ENCODE assay signal across 16 cellular contexts in genomic region chr9:124389146-124389939, GRCh38. TPM values are rescaled to one million over a fixed set of nuclear protein-coding genes. Genes with fewer than 3 reads are reported as not detected.
DNase-seq lines count a peak whose midpoint lies in the region; ATAC-seq, FAIRE-seq and TF ChIP-seq lines count a peak whose summit lies in the region.
"Had no signal": no experiment of that assay in that cellular context is flagged by ENCODE, and none has a peak within 500 bp of the region (broad histone marks: within the 10 kb centered on the region; RNA-seq: fewer than 3 reads in every experiment).

No MANE protein-coding gene starts in this region.

- H3K27ac ChIP-seq in astrocyte (ENCODE audit: low read depth, low read length), result no peak overlapping the region
- no peak overlapping the region for H3K27ac ChIP-seq in trophoblast cell (ENCODE audit: low read depth, low read length)
- H3K27ac ChIP-seq in gastroesophageal sphincter, result no peak overlapping the region
- no peak overlapping the region for H3K27ac ChIP-seq in spleen
- no peak overlapping the region for H3K27ac ChIP-seq in Karpas-422 (ENCODE audit: low read length)
- H3K27ac ChIP-seq: body of pancreas had no signal

- TF ChIP-seq POLR2A in gastroesophageal sphincter (IDR thresholded peaks at IDR 0.05) (no peak), spleen (IDR thresholded peaks at IDR 0.05) (no peak)

- no peak for FAIRE-seq in astrocyte (lab: Jason Lieb, UNC)

- H3K23ac ChIP-seq in trophoblast cell (ENCODE audit: low read length), result peak overlapping the region; percentile 14

- peaks cover 63% of the 10 kb centered on the region for H3K4me1 Mint-ChIP-seq in astrocyte (ENCODE audit: low read depth, unreplicated experiment)

- peak overlapping the region; percentile 49 for H3K4ac ChIP-seq in trophoblast cell (ENCODE audit: low read depth, low read length)

- H3K9ac ChIP-seq in astrocyte (ENCODE audit: low read length) (no peak overlapping the region), trophoblast cell (ENCODE audit: low read length) (no peak overlapping the region), Karpas-422 (ENCODE audit: low read length) (no peak overlapping the region)

- H2BK12ac ChIP-seq in trophoblast cell (ENCODE audit: low read length), result no peak overlapping the region

- H4K20me1 ChIP-seq in astrocyte (ENCODE audit: insufficient read depth, low read length), result peaks cover 99% of the 10 kb centered on the region
- no peaks in the 10 kb centered on the region for H4K20me1 ChIP-seq in Karpas-422 (ENCODE audit: insufficient read depth, low read depth, low read length)

- H3K79me2 ChIP-seq in astrocyte (ENCODE audit: insufficient read depth, low read length), result peaks cover 89% of the 10 kb centered on the region
- peaks cover 6% of the 10 kb centered on the region for H3K79me2 ChIP-seq in trophoblast cell (ENCODE audit: control insufficient read depth, insufficient read depth, low read length, poor library complexity)
- peaks cover 100% of the 10 kb centered on the region for H3K79me2 ChIP-seq in Karpas-422 (ENCODE audit: low read length)

- H3K4me3 ChIP-seq in astrocyte (ENCODE audit: insufficient read depth, low read depth, low read length) (no peak overlapping the region), trophoblast cell (ENCODE audit: low read depth, low read length) (no peak overlapping the region), gastroesophageal sphincter (no peak overlapping the region), spleen (no peak overlapping the region), Karpas-422 (ENCODE audit: low read length) (no peak overlapping the region)
- H3K4me3 ChIP-seq: body of pancreas, dorsolateral prefrontal cortex, lung had no signal

- H2BK120ac ChIP-seq in trophoblast cell (ENCODE audit: insufficient read depth, low read length, poor library complexity), result no peak overlapping the region

- H3K4me1 ChIP-seq in astrocyte (ENCODE audit: insufficient read depth, low read length) (peaks cover 39% of the 10 kb centered on the region), trophoblast cell (ENCODE audit: control insufficient read depth in 1 of 2, insufficient read depth in 2 of 2, low read length in 2 of 2) (peaks cover 10 to 12% of the 10 kb centered on the region in 2 experiments), gastroesophageal sphincter (peaks cover 0 to 71% (median 13%) of the 10 kb centered on the region in 3 donors), spleen (peaks cover 3 to 93% (median 67%) of the 10 kb centered on the region in 6 donors), Karpas-422 (ENCODE audit: low read length) (peaks cover 35% of the 10 kb centered on the region)

- H3K79me1 ChIP-seq in trophoblast cell (ENCODE audit: low read length), result no peaks in the 10 kb centered on the region

- no peaks in the 10 kb centered on the region for H3K9me2 ChIP-seq in Karpas-422 (replicated peaks; ENCODE audit: insufficient read depth, low read length)

- H3K4me2 ChIP-seq in astrocyte (ENCODE audit: low read length), result no peak overlapping the region
- H3K4me2 ChIP-seq in trophoblast cell (ENCODE audit: low read length), result no peak overlapping the region
- no peak overlapping the region for H3K4me2 ChIP-seq in Karpas-422 (ENCODE audit: low read depth, low read length, poor library complexity, severe bottlenecking)

- H2BK5ac ChIP-seq in trophoblast cell (ENCODE audit: low read depth, low read length, poor library complexity), result no peak overlapping the region

- H3K18ac ChIP-seq in trophoblast cell (ENCODE audit: low read length), result no peak overlapping the region

- no peak overlapping the region for H4K91ac ChIP-seq in trophoblast cell (ENCODE audit: low read depth, low read length)

- H3K36me3 ChIP-seq in astrocyte (ENCODE audit: insufficient read depth, low read length), result peaks cover 10% of the 10 kb centered on the region
- peaks cover 7 to 9% of the 10 kb centered on the region in 2 experiments for H3K36me3 ChIP-seq in trophoblast cell (ENCODE audit: control insufficient read depth in 1 of 2, insufficient read depth in 2 of 2, low read length in 2 of 2)
- peaks cover 0 to 10% of the 10 kb centered on the region in 2 donors for H3K36me3 ChIP-seq in gastroesophageal sphincter
- H3K36me3 ChIP-seq in spleen, result peaks cover 0 to 30% (median 6%) of the 10 kb centered on the region in 6 donors
- peaks cover 9% of the 10 kb centered on the region; the same call in 1 of the 2 replicates for H3K36me3 ChIP-seq in Karpas-422 (ENCODE audit: insufficient read depth, low read length)

- H3K27me3 Mint-ChIP-seq in astrocyte (ENCODE audit: low read depth, unreplicated experiment), result no peaks in the 10 kb centered on the region
- H3K27me3 Mint-ChIP-seq: stimulated activated naive CD8-positive, alpha-beta T cell treated with anti-CD3 and anti-CD28 coated beads, Interleukin-15, Interleukin-2, amounts not matched to agents 100 ng/mL and 50 ng/mL, for 24 hours had no signal

- H3K9me3 ChIP-seq in astrocyte (ENCODE audit: insufficient read depth, low read depth, low read length), result no peaks in the 10 kb centered on the region
- H3K9me3 ChIP-seq in trophoblast cell (ENCODE audit: insufficient read depth, low read depth, low read length), result no peaks in the 10 kb centered on the region
- no peaks in the 10 kb centered on the region for H3K9me3 ChIP-seq in gastroesophageal sphincter
- no peaks in the 10 kb centered on the region for H3K9me3 ChIP-seq in spleen
- no peaks in the 10 kb centered on the region for H3K9me3 ChIP-seq in Karpas-422 (ENCODE audit: low read length)
- H3K9me3 ChIP-seq: body of pancreas had no signal

- no peak overlapping the region for H4K12ac ChIP-seq in trophoblast cell (ENCODE audit: low read depth, low read length)

- no peaks in the 10 kb centered on the region for H3K27me3 ChIP-seq in astrocyte (ENCODE audit: insufficient read depth, low read length)
- no peaks in the 10 kb centered on the region for H3K27me3 ChIP-seq in trophoblast cell (ENCODE audit: insufficient read depth, low read length)
- no peaks in the 10 kb centered on the region for H3K27me3 ChIP-seq in gastroesophageal sphincter
- no peaks in the 10 kb centered on the region for H3K27me3 ChIP-seq in spleen (replicated peaks in 1 of 7)
- H3K27me3 ChIP-seq in Karpas-422 (ENCODE audit: low read length), result no peaks in the 10 kb centered on the region
- H3K27me3 ChIP-seq: body of pancreas, dorsolateral prefrontal cortex had no signal

- peak overlapping the region; percentile 57 for H3K4me3 Mint-ChIP-seq in astrocyte (ENCODE audit: unreplicated experiment)
- H3K4me3 Mint-ChIP-seq: stimulated activated naive CD8-positive, alpha-beta T cell treated with anti-CD3 and anti-CD28 coated beads, Interleukin-15, Interleukin-2, amounts not matched to agents 100 ng/mL and 50 ng/mL, for 24 hours had no signal

- H2AFZ ChIP-seq in astrocyte (ENCODE audit: low read depth, low read length) (no peak overlapping the region), trophoblast cell (ENCODE audit: insufficient read depth, low read length, poor library complexity) (no peak overlapping the region), Karpas-422 (ENCODE audit: low read length) (no peak overlapping the region)

- DNase-seq in NCI-H2081 (lab: John Stamatoyannopoulos, UW), result peak; percentile 12 to 34
- no peak for DNase-seq in NCI-H2081 treated with DMSO at 0.1 percent for 48 hours (lab: John Stamatoyannopoulos, UW)
- DNase-seq in NCI-H2029 treated with DMSO at 0.1 percent for 48 hours (lab: John Stamatoyannopoulos, UW), result peak; percentile 82
- DNase-seq in astrocyte (ENCODE audit: low read depth), result no peak
- no peak for DNase-seq in trophoblast cell
- no peak for DNase-seq in spleen
- DNase-seq in Karpas-422, result no peak
- DNase-seq: activated CD4-positive, alpha-beta T cell treated with anti-CD3 and anti-CD28 coated beads, Interleukin-2, amount 50 U/mL, for 4 hours; activated effector memory CD4-positive, alpha-beta T cell treated with anti-CD3 and anti-CD28 coated beads, Interleukin-2, amount 50 U/mL, for 16 hours; dorsolateral prefrontal cortex; NCI-H524 treated with DMSO at 0.1 percent for 48 hours; T1000 had no signal

- no peak overlapping the region for H2AK5ac ChIP-seq in trophoblast cell (ENCODE audit: low read length)

- H3K36me3 Mint-ChIP-seq in astrocyte (ENCODE audit: low read depth, unreplicated experiment), result peaks cover 3% of the 10 kb centered on the region

- no peak for ATAC-seq in gastroesophageal sphincter
- ATAC-seq: body of pancreas had no signal

- no peaks in the 10 kb centered on the region for H3K9me3 Mint-ChIP-seq in astrocyte (ENCODE audit: unreplicated experiment)
- H3K9me3 Mint-ChIP-seq: stimulated activated naive CD8-positive, alpha-beta T cell treated with anti-CD3 and anti-CD28 coated beads, Interleukin-15, Interleukin-2, amounts not matched to agents 100 ng/mL and 50 ng/mL, for 24 hours had no signal

- TF ChIP-seq EP300 in gastroesophageal sphincter (IDR thresholded peaks at IDR 0.05), result no peak

- intact Hi-C loops in spleen (cut with DNase I; ENCODE audit: low total_unique reads), result no loop called here

- no peak overlapping the region for H3K14ac ChIP-seq in trophoblast cell (ENCODE audit: low read length)

- no CpG with 5 or more reads among the region's 7 CpGs for WGBS in trophoblast cell (ENCODE audit: extremely low coverage, insufficient coverage, insufficient read length)
- 71 to 85% methylated on average over 3 of the region's 7 CpGs for WGBS in gastroesophageal sphincter (ENCODE audit: low coverage in 1 of 2), 2 donors
- 77 to 93% (median 90%) methylated on average over 7 of the region's 7 CpGs for WGBS in spleen, 5 donors

- no peak overlapping the region for H4K8ac ChIP-seq in trophoblast cell (ENCODE audit: low read depth, low read length)

- H3K27ac Mint-ChIP-seq in astrocyte (ENCODE audit: unreplicated experiment), result peak overlapping the region; percentile 53

- TF ChIP-seq CTCF in astrocyte (IDR thresholded peaks at IDR 0.05; ENCODE audit: insufficient read depth, low read depth, low read length) (no peak), gastroesophageal sphincter (IDR thresholded peaks at IDR 0.05) (no peak), spleen (IDR thresholded peaks at IDR 0.05 in 8 of 11, conservative IDR thresholded peaks at IDR 0.05 in 3 of 11) (no peak)

RNA-seq across cellular contexts. Expression of gene PSMB7, which starts 25.9 kb away (rescaled TPM):
- 174 and 183 TPM in 2 replicates for total RNA-seq in astrocyte
- 285 and 290 TPM in 2 replicates for polyA plus RNA-seq in trophoblast cell (2013)
- 100 to 1,000 TPM; 116 to 152 (median 144) TPM for total RNA-seq in gastroesophageal sphincter
- 100 to 1,000 TPM in 3 of 7 donors, 10 to 100 TPM in 4; 71.3 to 123 (median 82.6) TPM for total RNA-seq in spleen
- polyA plus RNA-seq in spleen, result 100 to 1,000 TPM; 113 to 143 (median 115) TPM
- total RNA-seq in Karpas-422 (2014; rRNA removed; shearing (Covaris generic); ENCODE audit: low replicate concordance), result 119 and 125 TPM in 2 replicates

Comparison
In these comparisons a context has a peak if more than half of its experiments do, and no peak if none do; other contexts are left out.
1. DNase-seq: peak in NCI-H2081 (2 of 2) and NCI-H2029 treated with DMSO at 0.1 percent for 48 hours (single experiment); none in NCI-H2081 treated with DMSO at 0.1 percent for 48 hours (single experiment), astrocyte (single experiment), trophoblast cell (0 of 2), spleen (single experiment) and Karpas-422 (single experiment).